ENCODE assay signal across 18 cellular contexts in genomic region chr17:77853208-77853977, GRCh38.
A peak's percentile ranks its signal among the peaks of the same experiment; 100 is the strongest.
DNase-seq lines count a peak whose midpoint lies in the region; ATAC-seq and TF ChIP-seq lines count a peak whose summit lies in the region.
"Had no signal": no experiment of that assay in that cellular context is flagged by ENCODE, and none has a peak within 500 bp of the region (broad histone marks: within the 10 kb centered on the region; RNA-seq: fewer than 3 reads in every experiment).

No MANE protein-coding gene starts in this region.

- no peaks in the 10 kb centered on the region for H3K36me3 ChIP-seq in osteoblast (ENCODE audit: insufficient read depth, low read length)
- no peaks in the 10 kb centered on the region for H3K36me3 ChIP-seq in upper lobe of right lung
- H3K36me3 ChIP-seq: BLaER1 treated with 17β-estradiol and CSF1 and Interleukin-3, amounts not matched to agents 10 nM and 100 nM; HAP-1 had no signal

- H3K36me3 Mint-ChIP-seq in chondrocyte (ENCODE audit: low read depth): no peaks in the 10 kb centered on the region
- H3K36me3 Mint-ChIP-seq: CD4-positive, CD25-positive, alpha-beta regulatory T cell had no signal

- peak; percentile 58 for DNase-seq in activated effector memory CD4-positive, alpha-beta T cell treated with anti-CD3 and anti-CD28 coated beads, Interleukin-2, amount 50 U/mL, for 16 hours
- no peak for DNase-seq in activated effector memory CD4-positive, alpha-beta T cell treated with Interleukin-2 at 50 U/mL for 16 hours
- DNase-seq in chondrocyte (ENCODE audit: low spot score) (peak; percentile 59), osteoblast (ENCODE audit: insufficient read length, low spot score, missing footprints) (peak; percentile 66), upper lobe of right lung (peak; percentile 52), NCI-H2029 (lab: John Stamatoyannopoulos, UW) (no peak), GM19238 (ENCODE audit: insufficient read length, low spot score) (no peak), NCI-H2107 (lab: John Stamatoyannopoulos, UW) (no peak)
- DNase-seq: AML-193; Calu3; CD4-positive, CD25-positive, alpha-beta regulatory T cell; DMS 273 treated with DMSO at 0.1 percent for 48 hours; GOT3; IMR-90 had no signal

- no peaks in the 10 kb centered on the region for H3K9me3 Mint-ChIP-seq in chondrocyte (ENCODE audit: low read depth)

- ATAC-seq in upper lobe of right lung: no peak
- ATAC-seq: GM12878 had no signal

- H3K27ac Mint-ChIP-seq in chondrocyte (ENCODE audit: unreplicated experiment): no peak overlapping the region
- H3K27ac Mint-ChIP-seq: CD4-positive, CD25-positive, alpha-beta regulatory T cell had no signal

- H2AFZ ChIP-seq in osteoblast (ENCODE audit: low read length): no peak overlapping the region

- peaks cover 18% of the 10 kb centered on the region for H3K27me3 Mint-ChIP-seq in chondrocyte (ENCODE audit: low read depth)

- H3K79me2 ChIP-seq in osteoblast (ENCODE audit: insufficient read depth, low read length): no peaks in the 10 kb centered on the region

- no peak overlapping the region for H3K4me3 ChIP-seq in osteoblast (ENCODE audit: insufficient read depth, low read length)
- H3K4me3 ChIP-seq in upper lobe of right lung: no peak overlapping the region
- H3K4me3 ChIP-seq: BLaER1 treated with 17β-estradiol and CSF1 and Interleukin-3, amounts not matched to agents 10 nM and 100 nM; GM12878; HAP-1 had no signal

- TF ChIP-seq CTCF in chondrocyte (IDR thresholded peaks at IDR 0.05): no peak
- TF ChIP-seq CTCF in osteoblast (IDR thresholded peaks at IDR 0.05; ENCODE audit: extremely low read depth, low read depth, low read length): no peak
- TF ChIP-seq CTCF in upper lobe of right lung (IDR thresholded peaks at IDR 0.05): no peak

- H3K9me3 ChIP-seq in osteoblast (ENCODE audit: low read depth, low read length) (no peaks in the 10 kb centered on the region), upper lobe of right lung (no peaks in the 10 kb centered on the region)
- H3K9me3 ChIP-seq: BLaER1 treated with 17β-estradiol and CSF1 and Interleukin-3, amounts not matched to agents 10 nM and 100 nM; HAP-1 had no signal

- peaks cover 10% of the 10 kb centered on the region for H3K27me3 ChIP-seq in osteoblast (ENCODE audit: insufficient read depth, low read length)
- H3K27me3 ChIP-seq in upper lobe of right lung: no peaks in the 10 kb centered on the region

- H3K4me1 ChIP-seq in osteoblast (ENCODE audit: insufficient read depth, low read length) (no peaks in the 10 kb centered on the region), upper lobe of right lung (no peaks in the 10 kb centered on the region)
- H3K4me1 ChIP-seq: HAP-1 had no signal

- no peak overlapping the region for H3K4me3 Mint-ChIP-seq in chondrocyte (ENCODE audit: unreplicated experiment)
- H3K4me3 Mint-ChIP-seq: CD4-positive, CD25-positive, alpha-beta regulatory T cell had no signal

- H3K4me1 Mint-ChIP-seq in chondrocyte (ENCODE audit: low read depth): no peaks in the 10 kb centered on the region

- intact Hi-C loops in upper lobe of right lung (cut with DNase I): no loop called here

- H4K20me1 ChIP-seq in osteoblast (ENCODE audit: insufficient read depth, low read length): no peaks in the 10 kb centered on the region

- H3K27ac ChIP-seq in osteoblast (ENCODE audit: low read depth, low read length): no peak overlapping the region
- H3K27ac ChIP-seq in upper lobe of right lung: no peak overlapping the region
- H3K27ac ChIP-seq: 22Rv1; BLaER1 treated with 17β-estradiol and CSF1 and Interleukin-3, amounts not matched to agents 10 nM and 100 nM had no signal

- H3K4me2 ChIP-seq in osteoblast (ENCODE audit: insufficient read depth, low read length): no peak overlapping the region

Comparison
In these comparisons a context has a peak if more than half of its experiments do, and no peak if none do; other contexts are left out.
1. DNase-seq: peak in activated effector memory CD4-positive, alpha-beta T cell treated with anti-CD3 and anti-CD28 coated beads, Interleukin-2, amount 50 U/mL, for 16 hours (single experiment), chondrocyte (single experiment), osteoblast (single experiment) and upper lobe of right lung (single experiment); none in activated effector memory CD4-positive, alpha-beta T cell treated with Interleukin-2 at 50 U/mL for 16 hours (single experiment), NCI-H2029 (single experiment), GM19238 (single experiment) and NCI-H2107 (single experiment).